8 cellular contexts compared by ENCODE assay signal in the genomic region with DNA sequence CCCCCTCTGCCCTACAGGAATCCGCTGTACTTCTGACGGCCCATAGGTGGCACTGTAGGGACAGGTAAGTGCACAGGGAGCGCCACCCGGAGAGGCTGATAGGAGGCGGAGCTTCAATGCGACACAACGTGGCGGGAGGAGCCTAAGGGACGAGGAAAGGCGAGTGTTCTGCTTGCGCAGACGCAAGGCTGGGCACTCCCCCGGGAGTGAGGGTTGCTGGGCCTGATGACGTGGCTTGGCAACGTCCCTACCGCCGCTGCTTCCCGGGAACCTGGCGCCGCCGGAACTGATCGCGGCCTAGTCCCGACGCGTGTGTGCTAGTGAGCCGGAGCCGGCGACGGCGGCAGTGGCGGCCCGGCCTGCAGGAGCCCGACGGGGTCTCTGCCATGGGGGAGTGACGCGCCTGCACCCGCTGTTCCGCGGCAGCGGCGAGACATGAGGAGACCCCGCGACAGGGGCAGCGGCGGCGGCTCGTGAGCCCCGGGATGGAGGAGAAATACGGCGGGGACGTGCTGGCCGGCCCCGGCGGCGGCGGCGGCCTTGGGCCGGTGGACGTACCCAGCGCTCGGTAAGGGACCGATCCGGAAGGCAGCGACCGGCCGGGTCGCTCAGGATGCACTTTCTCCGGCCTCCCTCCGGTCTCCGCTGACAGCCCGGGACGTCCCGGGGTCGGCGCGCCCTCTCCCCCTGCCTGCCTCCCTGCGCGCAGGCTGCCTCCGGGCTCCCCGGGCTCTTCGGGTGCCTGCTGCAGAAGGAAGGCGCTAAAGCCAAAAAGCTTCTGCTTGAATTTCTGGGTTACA. TPM values are rescaled to one million over a fixed set of nuclear protein-coding genes. Genes with fewer than 3 reads are reported as not detected.
DNase-seq lines count a peak whose midpoint lies in the region; FAIRE-seq and TF ChIP-seq lines count a peak whose summit lies in the region.

A gene (plus strand): TSS at position 244 of the 800 bp plus-strand sequence. CDS start 242 bp downstream, at position 486.

- H3K9me3 Mint-ChIP-seq in H9 (no peaks in the 10 kb centered on the region), neural progenitor cell (no peaks in the 10 kb centered on the region)

- H3K9ac ChIP-seq in H9 (ENCODE audit: extremely low read depth, insufficient read length, low read length) = peak within 1 kb of the TSS; percentile 79
- peak within 1 kb of the TSS; percentile 87 for H3K9ac ChIP-seq in neural progenitor cell
- peak within 1 kb of the TSS; percentile 86 to 99 (median 97) for H3K9ac ChIP-seq in subcutaneous abdominal adipose tissue (ENCODE audit: low read length in 5 of 5)

- no peaks in the 10 kb centered on the region; the same call in 1 of the 2 replicates for H3K79me2 ChIP-seq in H9 (ENCODE audit: insufficient read depth, low read length)
- H3K79me2 ChIP-seq in neural progenitor cell (ENCODE audit: low read depth) = peaks cover 42% of the 10 kb centered on the region

- peak; percentile 97 for FAIRE-seq in G401.6 (lab: Jason Lieb, UNC)

- H3K36me3 ChIP-seq in MG63 (peaks cover 32% of the 10 kb centered on the region), neural progenitor cell (no peaks in the 10 kb centered on the region), subcutaneous abdominal adipose tissue (ENCODE audit: control insufficient read depth in 5 of 5, insufficient read depth in 5 of 5, low read length in 5 of 5) (peaks cover 0 to 5% (median 0%) of the 10 kb centered on the region in 5 donors)

- no peak within 1 kb of the TSS for H4K8ac ChIP-seq in H9 (replicated peaks; ENCODE audit: insufficient read length, low read depth, low read length)

- H2BK15ac ChIP-seq in H9 (ENCODE audit: low read depth, low read length) = no peak within 1 kb of the TSS

- TF ChIP-seq CTCF in H9 (conservative IDR thresholded peaks at IDR 0.05) (peak; percentile 92), fibroblast of villous mesenchyme (IDR thresholded peaks at IDR 0.05; ENCODE audit: insufficient read depth, low read depth, low read length) (peak; percentile 95), neural progenitor cell (IDR thresholded peaks at IDR 0.05) (peak; percentile 89)

- H3K27ac Mint-ChIP-seq in H9 (peak within 1 kb of the TSS; percentile 76 to 91 (median 80); a peak in 6 of 7 replicates), neural progenitor cell (peak within 1 kb of the TSS; percentile 89)

- H2BK5ac ChIP-seq in H9 (ENCODE audit: insufficient read length, low read length) = no peak within 1 kb of the TSS

- no peak within 1 kb of the TSS for H4K91ac ChIP-seq in H9 (ENCODE audit: insufficient read length, low read depth, low read length)

- H3K4ac ChIP-seq in H9 (ENCODE audit: low read depth, low read length) = no peak within 1 kb of the TSS

- peak within 1 kb of the TSS; percentile 86 for H3K4me3 ChIP-seq in MG63
- H3K4me3 ChIP-seq in fibroblast of villous mesenchyme (ENCODE audit: low read depth, low read length) = peak within 1 kb of the TSS; percentile 94
- peak within 1 kb of the TSS; percentile 66 for H3K4me3 ChIP-seq in neural progenitor cell
- H3K4me3 ChIP-seq in subcutaneous abdominal adipose tissue (ENCODE audit: low read depth in 1 of 5, low read length in 5 of 5) = peak within 1 kb of the TSS; percentile 71 to 93 (median 82)

- peaks cover 5% of the 10 kb centered on the region for H3K23me2 ChIP-seq in H9 (ENCODE audit: insufficient read length, low read depth, low read length, poor library complexity, severe bottlenecking)

- H2BK120ac ChIP-seq in H9 (ENCODE audit: low read depth, low read length, poor library complexity, severe bottlenecking) = no peak within 1 kb of the TSS

- no peak within 1 kb of the TSS for H4K5ac ChIP-seq in H9 (ENCODE audit: insufficient read length, low read depth, low read length)

- DNase-seq in H9 (peak; percentile 100), MG63 (peak; percentile 99), SIG-M5 (lab: John Stamatoyannopoulos, UW) (peak; percentile 98), activated gamma-delta T cell treated with Interleukin-2 at 50 U/mL for 16 hours (peak; percentile 98), fibroblast of villous mesenchyme (ENCODE audit: low read depth) (peak; percentile 100), neural progenitor cell (ENCODE audit: low spot score) (peak; percentile 99)

- no peak within 1 kb of the TSS for H3K56ac ChIP-seq in H9 (ENCODE audit: insufficient read length, low read depth, low read length)

- H3K79me1 ChIP-seq in H9 (ENCODE audit: insufficient read depth, low read depth, low read length, poor library complexity, severe bottlenecking) = peaks cover 5% of the 10 kb centered on the region

- no peak within 1 kb of the TSS for H2BK20ac ChIP-seq in H9 (ENCODE audit: low read depth, low read length, poor library complexity, severe bottlenecking)

- no peak within 1 kb of the TSS for H3K23ac ChIP-seq in H9 (ENCODE audit: insufficient read length, low read depth, low read length)

- H3K27me3 Mint-ChIP-seq in H9 (ENCODE audit: low read depth) (no peaks in the 10 kb centered on the region), neural progenitor cell (ENCODE audit: insufficient read depth, low read depth) (peaks cover 9% of the 10 kb centered on the region)

- peaks cover 4 to 18% (median 14%) of the 10 kb centered on the region in 3 experiments for H3K36me3 Mint-ChIP-seq in H9 (ENCODE audit: insufficient read depth in 1 of 3, low read depth in 3 of 3)
- peaks cover 6% of the 10 kb centered on the region for H3K36me3 Mint-ChIP-seq in neural progenitor cell

- H3K4me2 ChIP-seq in H9 (ENCODE audit: insufficient read depth, insufficient read length, low read length) (peak within 1 kb of the TSS; percentile 95), neural progenitor cell (peak within 1 kb of the TSS; percentile 80)

- peak within 1 kb of the TSS; percentile 42 for H3K14ac ChIP-seq in H9 (ENCODE audit: insufficient read depth, low read length)

- H2AFZ ChIP-seq in H9 (ENCODE audit: low read length) (no peak within 1 kb of the TSS), neural progenitor cell (replicated peaks) (peak within 1 kb of the TSS; percentile 78)

- peaks cover 15% of the 10 kb centered on the region for H3F3A ChIP-seq in neural progenitor cell (ENCODE audit: low read depth)

- no peak within 1 kb of the TSS for H3T11ph ChIP-seq in H9 (ENCODE audit: low read length)

- H4K20me1 ChIP-seq in H9 (ENCODE audit: control insufficient read depth, insufficient read depth, insufficient read length) = no peaks in the 10 kb centered on the region
- H4K20me1 ChIP-seq in neural progenitor cell (ENCODE audit: low read depth) = no peaks in the 10 kb centered on the region

- H3K4me1 ChIP-seq in H9 (ENCODE audit: insufficient read depth, low read length) (no peaks in the 10 kb centered on the region; the same call in 1 of the 2 replicates), neural progenitor cell (peaks cover 4% of the 10 kb centered on the region), subcutaneous abdominal adipose tissue (ENCODE audit: control insufficient read depth in 5 of 5, insufficient read depth in 5 of 5, low read length in 5 of 5) (peaks cover 0 to 15% (median 13%) of the 10 kb centered on the region in 5 donors)

- H3K18ac ChIP-seq in H9 (ENCODE audit: insufficient read length, low read depth, low read length) = peak within 1 kb of the TSS; percentile 12

- H3K4me1 Mint-ChIP-seq in H9 (peaks cover 10 to 11% of the 10 kb centered on the region in 2 experiments), neural progenitor cell (peaks cover 17% of the 10 kb centered on the region)

- H3K27me3 ChIP-seq in H9 (ENCODE audit: insufficient read depth, low read length) = no peaks in the 10 kb centered on the region
- no peaks in the 10 kb centered on the region for H3K27me3 ChIP-seq in MG63
- no peaks in the 10 kb centered on the region for H3K27me3 ChIP-seq in neural progenitor cell
- no peaks in the 10 kb centered on the region for H3K27me3 ChIP-seq in subcutaneous abdominal adipose tissue (ENCODE audit: control insufficient read depth in 5 of 5, insufficient read depth in 4 of 5, low read length in 5 of 5)

- WGBS in H9 (ENCODE audit: extremely low coverage, insufficient read length, low lambda C conversion rate) = no CpG with 5 or more reads among the region's 83 CpGs

- H3K27ac ChIP-seq in H9 (ENCODE audit: insufficient read length, low read depth, low read length) = no peak within 1 kb of the TSS
- H3K27ac ChIP-seq in neural progenitor cell = peak within 1 kb of the TSS; percentile 71
- peak within 1 kb of the TSS; percentile 96 for H3K27ac ChIP-seq in subcutaneous abdominal adipose tissue (ENCODE audit: low read depth, low read length)

- H3K4me3 Mint-ChIP-seq in H9 (peak within 1 kb of the TSS; percentile 87 to 88), neural progenitor cell (peak within 1 kb of the TSS; percentile 93)

- no peak within 1 kb of the TSS for H2AK5ac ChIP-seq in H9 (ENCODE audit: insufficient read length, low read length)

- H2BK12ac ChIP-seq in H9 (ENCODE audit: insufficient read length, low read depth, low read length) = no peak within 1 kb of the TSS

- no peaks in the 10 kb centered on the region for H3K9me3 ChIP-seq in H9 (ENCODE audit: control insufficient read depth, low read depth, low read length)
- H3K9me3 ChIP-seq in MG63 = no peaks in the 10 kb centered on the region
- no peaks in the 10 kb centered on the region for H3K9me3 ChIP-seq in neural progenitor cell (ENCODE audit: low read depth)
- H3K9me3 ChIP-seq in subcutaneous abdominal adipose tissue (ENCODE audit: control insufficient read depth in 5 of 5, low read length in 5 of 5) = no peaks in the 10 kb centered on the region

RNA-seq across cellular contexts. Expression of the gene that starts here (rescaled TPM):
- total RNA-seq in H9 (2021) = 33.2 and 33.7 TPM in 2 replicates
- 38.4 and 40.8 TPM in 2 replicates for total RNA-seq in MG63 (2014; rRNA removed; shearing (Covaris generic); ENCODE audit: low replicate concordance)
- total RNA-seq in fibroblast of villous mesenchyme = 55.1 and 85.9 TPM in 2 replicates
- 32.4 and 45.6 TPM in 2 replicates for total RNA-seq in neural progenitor cell (ENCODE audit: low replicate concordance)
